Comparison of ENCODE assay signal across 10 cellular contexts in genomic region chr2:177631702-177632101, GRCh38.
"Had no signal": no experiment of that assay in that cellular context is flagged by ENCODE, and none has a peak within 500 bp of the region (broad histone marks: within the 10 kb centered on the region; RNA-seq: fewer than 3 reads in every experiment).

No MANE protein-coding gene starts in this region.

- DNase-seq: H9, HCEC 1CT, HFFc6, IMR-90, KBM-7 had no signal

- H3K4me3 Mint-ChIP-seq: GM23338, H9, HFFc6 had no signal

- FAIRE-seq: H1, H54, HTR-8/SVneo had no signal

- H3K9ac ChIP-seq: KMS-11 had no signal

- H3K9me3 Mint-ChIP-seq: GM23338, H9, HFFc6 had no signal

- ATAC-seq: GM23338 had no signal

- H2AFZ ChIP-seq: GM23338 had no signal

- H3K4me3 ChIP-seq: GM23338 had no signal

- H3K4me2 ChIP-seq: GM23338, KMS-11 had no signal

- H3K27ac ChIP-seq: KMS-11 had no signal

- H3K27ac Mint-ChIP-seq: GM23338, H9, HFFc6 had no signal
